ENCODE assay signal across 15 cellular contexts in the genomic region with DNA sequence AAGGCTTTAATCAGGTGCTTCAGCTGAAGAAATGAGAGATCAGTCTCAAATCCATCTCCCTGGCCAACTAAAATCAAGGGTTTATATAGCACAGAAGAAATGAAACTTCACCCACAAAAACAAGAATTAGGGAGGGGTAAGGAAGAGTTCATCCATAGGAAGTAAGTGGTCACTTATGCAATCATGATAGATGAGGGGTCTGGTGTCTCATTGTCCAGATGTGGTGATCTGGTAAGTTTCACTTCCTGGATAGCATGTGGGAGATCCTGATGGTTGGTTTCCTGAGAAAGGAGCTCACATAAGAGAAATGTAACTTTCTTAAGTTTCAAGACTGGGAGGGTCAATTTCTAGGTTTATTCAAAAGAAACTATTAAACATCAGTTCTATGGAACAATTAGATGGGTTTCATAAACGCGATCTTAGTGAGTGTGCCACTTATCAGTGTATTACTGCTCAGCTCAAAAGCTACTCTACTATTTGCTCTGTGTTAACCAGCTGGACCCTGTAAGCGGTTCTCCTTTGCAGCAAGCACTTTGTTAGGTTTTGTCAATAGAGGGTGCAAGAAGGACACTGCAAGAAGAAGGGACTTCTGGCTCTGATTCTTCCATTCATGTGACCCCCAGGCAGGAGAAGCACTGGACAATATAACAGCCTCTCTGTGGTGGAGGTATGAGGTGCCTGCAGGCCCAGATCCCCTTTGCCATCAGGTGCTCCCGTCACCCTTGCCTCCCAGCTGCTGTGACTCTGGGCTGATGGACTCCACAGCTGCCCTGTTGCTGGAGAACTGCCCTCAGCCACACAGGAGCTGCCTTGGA. TPM values are rescaled to one million over a fixed set of nuclear protein-coding genes. Genes with fewer than 3 reads are reported as not detected.
DNase-seq lines count a peak whose midpoint lies in the region; ATAC-seq and TF ChIP-seq lines count a peak whose summit lies in the region.
"Had no signal": no experiment of that assay in that cellular context is flagged by ENCODE, and none has a peak within 500 bp of the region (broad histone marks: within the 10 kb centered on the region; RNA-seq: fewer than 3 reads in every experiment).

No MANE protein-coding gene starts in this region.

- no peak overlapping the region for H3K4me3 ChIP-seq in heart right ventricle
- H3K4me3 ChIP-seq in right atrium auricular region = no peak overlapping the region
- no peak overlapping the region for H3K4me3 ChIP-seq in upper lobe of right lung
- H3K4me3 ChIP-seq: gastrocnemius medialis, Peyer's patch, uterus had no signal

- H3K4me1 ChIP-seq in heart right ventricle = peaks cover 0 to 19% (median 0%) of the 10 kb centered on the region in 9 donors
- H3K4me1 ChIP-seq in right atrium auricular region = no peaks in the 10 kb centered on the region
- H3K4me1 ChIP-seq in upper lobe of right lung = no peaks in the 10 kb centered on the region
- H3K4me1 ChIP-seq: gastrocnemius medialis, Peyer's patch, uterus had no signal

- TF ChIP-seq CTCF in heart right ventricle (IDR thresholded peaks at IDR 0.05) = no peak
- no peak for TF ChIP-seq CTCF in right atrium auricular region (IDR thresholded peaks at IDR 0.05)
- TF ChIP-seq CTCF in upper lobe of right lung (IDR thresholded peaks at IDR 0.05) = no peak

- H3K9me3 Mint-ChIP-seq in activated naive CD4-positive, alpha-beta T cell treated with anti-CD3 and anti-CD28 coated beads for 36 hours = no peaks in the 10 kb centered on the region
- no peaks in the 10 kb centered on the region for H3K9me3 Mint-ChIP-seq in activated CD4-positive, alpha-beta memory T cell treated with anti-CD3 and anti-CD28 coated beads, Interleukin-2, amount 10 ng/mL, durations not matched to agents 7 days and 5 days

- ATAC-seq in heart right ventricle = peak in 6 of 8 donors; percentile 28 to 62 (median 40)
- peak; percentile 78 for ATAC-seq in upper lobe of right lung
- ATAC-seq: gastrocnemius medialis, left colon had no signal

- POLR2A ChIA-PET in activated CD4-positive, alpha-beta memory T cell treated with anti-CD3 and anti-CD28 coated beads, Interleukin-2, amount 10 ng/mL, durations not matched to agents 7 days and 5 days (lab: Charles Lee) = no interaction called here

- H3K27ac Mint-ChIP-seq in activated naive CD4-positive, alpha-beta T cell treated with anti-CD3 and anti-CD28 coated beads for 36 hours = no peak overlapping the region
- H3K27ac Mint-ChIP-seq in activated CD4-positive, alpha-beta memory T cell treated with anti-CD3 and anti-CD28 coated beads, Interleukin-2, amount 10 ng/mL, durations not matched to agents 7 days and 5 days = no peak overlapping the region

- intact Hi-C loops in heart right ventricle (cut with DNase I) = no loop called here
- intact Hi-C loops in upper lobe of right lung (cut with DNase I) = no loop called here
- intact Hi-C loops in activated naive CD4-positive, alpha-beta T cell treated with anti-CD3 and anti-CD28 coated beads for 36 hours (cut with micrococcal nuclease) = loop anchor here (5.0 kb wide), 1 partner anchor 68 kb away; no protein-coding TSS in a partner anchor

- H3K9me3 ChIP-seq in heart right ventricle (no peaks in the 10 kb centered on the region), right atrium auricular region (no peaks in the 10 kb centered on the region), upper lobe of right lung (no peaks in the 10 kb centered on the region)
- H3K9me3 ChIP-seq: gastrocnemius medialis, neutrophil, Peyer's patch, uterus had no signal

- no peaks in the 10 kb centered on the region for H3K27me3 ChIP-seq in heart right ventricle
- no peaks in the 10 kb centered on the region for H3K27me3 ChIP-seq in right atrium auricular region
- H3K27me3 ChIP-seq in upper lobe of right lung = no peaks in the 10 kb centered on the region
- H3K27me3 ChIP-seq: gastrocnemius medialis, neutrophil, Peyer's patch, uterus had no signal

- H3K4me3 Mint-ChIP-seq in activated naive CD4-positive, alpha-beta T cell treated with anti-CD3 and anti-CD28 coated beads for 36 hours = no peak overlapping the region
- H3K4me3 Mint-ChIP-seq in activated CD4-positive, alpha-beta memory T cell treated with anti-CD3 and anti-CD28 coated beads, Interleukin-2, amount 10 ng/mL, durations not matched to agents 7 days and 5 days = no peak overlapping the region

- H3K36me3 ChIP-seq in heart right ventricle = no peaks in the 10 kb centered on the region
- no peaks in the 10 kb centered on the region for H3K36me3 ChIP-seq in right atrium auricular region
- H3K36me3 ChIP-seq in upper lobe of right lung = no peaks in the 10 kb centered on the region
- H3K36me3 ChIP-seq: gastrocnemius medialis, neutrophil, Peyer's patch, uterus had no signal

- CTCF ChIA-PET in activated naive CD4-positive, alpha-beta T cell treated with anti-CD3 and anti-CD28 coated beads for 36 hours (lab: Charles Lee) = interaction anchor here (1.2 to 1.3 kb wide), 2 partner anchors 7 to 86 kb away, joined by 3 to 4 read pairs; no protein-coding TSS in a partner anchor
- CTCF ChIA-PET in activated CD4-positive, alpha-beta memory T cell treated with anti-CD3 and anti-CD28 coated beads, Interleukin-2, amount 10 ng/mL, durations not matched to agents 7 days and 5 days (lab: Charles Lee) = no interaction called here

- 73 to 85% methylated on average over 4 of the region's 4 CpGs for WGBS in heart right ventricle, 2 donors

- H3K27ac ChIP-seq in heart right ventricle = no peak overlapping the region
- no peak overlapping the region for H3K27ac ChIP-seq in right atrium auricular region
- no peak overlapping the region for H3K27ac ChIP-seq in upper lobe of right lung
- H3K27ac ChIP-seq: gastrocnemius medialis, neutrophil, Peyer's patch, uterus had no signal

- no peaks in the 10 kb centered on the region for H3K36me3 Mint-ChIP-seq in activated naive CD4-positive, alpha-beta T cell treated with anti-CD3 and anti-CD28 coated beads for 36 hours (ENCODE audit: low read depth)
- H3K36me3 Mint-ChIP-seq in activated CD4-positive, alpha-beta memory T cell treated with anti-CD3 and anti-CD28 coated beads, Interleukin-2, amount 10 ng/mL, durations not matched to agents 7 days and 5 days (ENCODE audit: low read depth) = no peaks in the 10 kb centered on the region

- DNase-seq in heart right ventricle (no peak), right atrium auricular region (ENCODE audit: low spot score) (no peak), SKM-1 (lab: John Stamatoyannopoulos, UW; ENCODE audit: unreplicated experiment) (peak; percentile 49), globus pallidus (ENCODE audit: low spot score) (peak; percentile 32), upper lobe of right lung (no peak)
- DNase-seq in activated naive CD4-positive, alpha-beta T cell treated with anti-CD3 and anti-CD28 coated beads, Interleukin-2, amount 50 U/mL, for 16 hours = no peak
- no peak for DNase-seq in activated naive CD4-positive, alpha-beta T cell treated with anti-CD3 and anti-CD28 coated beads for 36 hours
- no peak for DNase-seq in activated CD4-positive, alpha-beta memory T cell treated with anti-CD3 and anti-CD28 coated beads, Interleukin-2, amount 10 ng/mL, durations not matched to agents 7 days and 5 days
- DNase-seq: DND-41; gastrocnemius medialis; left colon; Peyer's patch; stimulated activated CD8-positive, alpha-beta memory T cell treated with anti-CD3 and anti-CD28 coated beads, Interleukin-4, amount 100 ng/mL, for 48 hours; uterus had no signal

- no peaks in the 10 kb centered on the region for H3K27me3 Mint-ChIP-seq in activated naive CD4-positive, alpha-beta T cell treated with anti-CD3 and anti-CD28 coated beads for 36 hours (ENCODE audit: low read depth)
- peaks cover 6% of the 10 kb centered on the region for H3K27me3 Mint-ChIP-seq in activated CD4-positive, alpha-beta memory T cell treated with anti-CD3 and anti-CD28 coated beads, Interleukin-2, amount 10 ng/mL, durations not matched to agents 7 days and 5 days

- no peaks in the 10 kb centered on the region for H3K4me1 Mint-ChIP-seq in activated naive CD4-positive, alpha-beta T cell treated with anti-CD3 and anti-CD28 coated beads for 36 hours (ENCODE audit: low read depth)
- peaks cover 8% of the 10 kb centered on the region for H3K4me1 Mint-ChIP-seq in activated CD4-positive, alpha-beta memory T cell treated with anti-CD3 and anti-CD28 coated beads, Interleukin-2, amount 10 ng/mL, durations not matched to agents 7 days and 5 days

RNA-seq across cellular contexts. Expression of a gene that starts 35.4 kb away (rescaled TPM):
- total RNA-seq in heart right ventricle = 1 to 10 TPM in 3 of 10 donors, under 1 TPM in 7; 0.21 to 2.4 (median 0.40) TPM
- polyA plus RNA-seq in heart right ventricle = under 1 TPM; 0.15 to 0.32 TPM
- total RNA-seq in right atrium auricular region = 1 to 10 TPM; 1.0 to 3.4 TPM
- total RNA-seq in upper lobe of right lung = 5.6 TPM
- 10 to 100 TPM; 13.5 to 16.1 TPM for total RNA-seq in activated naive CD4-positive, alpha-beta T cell treated with anti-CD3 and anti-CD28 coated beads for 36 hours
- 10 to 100 TPM; 30.4 to 32.7 TPM for total RNA-seq in activated CD4-positive, alpha-beta memory T cell treated with anti-CD3 and anti-CD28 coated beads, Interleukin-2, amount 10 ng/mL, durations not matched to agents 7 days and 5 days

Comparison
In these comparisons a context has a peak if more than half of its experiments do, and no peak if none do; other contexts are left out.
1. DNase-seq: peak in SKM-1 (single experiment) and globus pallidus (single experiment); none in heart right ventricle (0 of 2), right atrium auricular region (single experiment), upper lobe of right lung (single experiment), activated naive CD4-positive, alpha-beta T cell treated with anti-CD3 and anti-CD28 coated beads, Interleukin-2, amount 50 U/mL, for 16 hours (single experiment), activated naive CD4-positive, alpha-beta T cell treated with anti-CD3 and anti-CD28 coated beads for 36 hours (single experiment) and activated CD4-positive, alpha-beta memory T cell treated with anti-CD3 and anti-CD28 coated beads, Interleukin-2, amount 10 ng/mL, durations not matched to agents 7 days and 5 days (single experiment).